17 cellular contexts compared by ENCODE assay signal in the genomic region with DNA sequence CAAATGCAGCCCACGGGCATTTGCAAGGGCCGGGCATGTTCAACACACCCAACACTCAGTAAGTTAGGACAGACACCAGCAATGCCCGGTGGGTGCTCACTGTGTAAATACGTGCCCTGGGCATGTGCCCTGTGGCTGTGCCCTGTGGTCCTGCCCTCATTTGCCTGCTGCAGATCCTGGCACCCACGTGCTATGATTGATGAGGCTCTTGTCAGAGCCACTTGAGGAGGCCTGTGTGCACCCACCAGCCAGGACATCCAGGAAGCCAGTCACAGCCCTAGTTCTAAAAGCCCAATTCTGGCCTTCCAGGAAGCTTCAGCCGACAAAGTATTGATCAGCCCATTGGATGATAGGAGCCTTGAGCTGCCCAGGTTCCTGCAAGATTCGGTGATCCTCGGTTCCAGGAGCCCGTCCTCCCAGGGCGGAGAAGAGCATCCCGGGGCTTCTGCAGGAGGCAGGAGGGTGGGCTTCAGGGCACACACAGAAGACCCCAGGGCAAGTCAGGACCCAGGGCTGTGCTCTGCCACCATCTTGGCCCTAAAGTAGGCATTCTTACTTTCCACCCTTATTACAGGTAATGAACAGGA.
DNase-seq lines count a peak whose midpoint lies in the region; ATAC-seq, FAIRE-seq and TF ChIP-seq lines count a peak whose summit lies in the region.
"Had no signal": no experiment of that assay in that cellular context is flagged by ENCODE, and none has a peak within 500 bp of the region (broad histone marks: within the 10 kb centered on the region; RNA-seq: fewer than 3 reads in every experiment).

No MANE protein-coding gene starts in this region.

- no peak for TF ChIP-seq RAD21 in HepG2 (CRISPR knock-in tag; IDR thresholded peaks at IDR 0.05)

- H3K9me3 ChIP-seq in HepG2 (ENCODE audit: low read length) = no peaks in the 10 kb centered on the region
- no peaks in the 10 kb centered on the region for H3K9me3 ChIP-seq in PC-9 (ENCODE audit: insufficient read depth, low read depth)
- H3K9me3 ChIP-seq: BE2C had no signal

- BruUV-seq in HepG2 (replicated peaks; lab: Mats Ljungman, UMichigan) (no TSS peak), PC-9 (replicated peaks; lab: Mats Ljungman, UMichigan) (no TSS peak)

- TF ChIP-seq CTCF in HepG2 (CRISPR knock-in tag; IDR thresholded peaks at IDR 0.05) (no peak), PC-9 (conservative IDR thresholded peaks at IDR 0.05) (no peak)

- peaks cover 7 to 16% of the 10 kb centered on the region in 2 experiments; a peak in 2 of 5 replicates for H3K27me3 ChIP-seq in HepG2 (ENCODE audit: control insufficient read depth in 1 of 2, insufficient read depth in 2 of 2, low read length in 2 of 2)
- no peaks in the 10 kb centered on the region for H3K27me3 ChIP-seq in PC-9 (ENCODE audit: insufficient read depth, low read depth)
- H3K27me3 ChIP-seq: BE2C had no signal

- H3K27ac ChIP-seq in HepG2 (ENCODE audit: extremely low read length, insufficient read depth, low read length) (no peak overlapping the region), PC-9 (no peak overlapping the region)

- H3K4me3 ChIP-seq in HepG2 (replicated peaks in 1 of 3; ENCODE audit: insufficient read depth in 1 of 3, low read depth in 2 of 3, low read length in 3 of 3) = no peak overlapping the region
- no peak overlapping the region for H3K4me3 ChIP-seq in PC-9

- ATAC-seq in HepG2 (no peak), HG03469 (IDR thresholded peaks at IDR 0.05; ENCODE audit: unreplicated experiment) (no peak)
- ATAC-seq: CD8-positive, alpha-beta T cell; SK-N-SH treated with all-trans-retinoic acid at 6 μM for 48 hours had no signal

- WGBS in HepG2 (ENCODE audit: low lambda C conversion rate) = 48% methylated on average over 7 of the region's 11 CpGs

- TF ChIP-seq EP300 in HepG2 (IDR thresholded peaks at IDR 0.05; ENCODE audit: low read depth in 2 of 2, low read length in 2 of 2) (no peak), HepG2 (CRISPR knock-in tag; IDR thresholded peaks at IDR 0.05; ENCODE audit: borderline replicate concordance) (no peak)

- CTCF ChIA-PET in HepG2 (lab: Yijun Ruan, JAX; ENCODE audit: low intra/inter-chr PET ratio, low total read pairs) = no interaction called here
- CTCF ChIA-PET in PC-9 (lab: Charles Lee) = no interaction called here

- no peaks in the 10 kb centered on the region for H3K79me2 ChIP-seq in HepG2 (ENCODE audit: insufficient read depth, low read length)
- no peaks in the 10 kb centered on the region for H3K79me2 ChIP-seq in PC-9 (ENCODE audit: low read depth)

- H2AFZ ChIP-seq in HepG2 (ENCODE audit: low read length) (no peak overlapping the region), PC-9 (no peak overlapping the region)

- POLR2A ChIA-PET in HepG2 (lab: Yijun Ruan, JAX) = no interaction called here
- POLR2A ChIA-PET in PC-9 (lab: Charles Lee; ENCODE audit: unreplicated experiment) = no interaction called here

- no peaks in the 10 kb centered on the region for H4K20me1 ChIP-seq in HepG2 (ENCODE audit: insufficient read depth, low read length)
- no peaks in the 10 kb centered on the region for H4K20me1 ChIP-seq in PC-9 (ENCODE audit: insufficient read depth)

- peak; percentile 36 for FAIRE-seq in HTR-8/SVneo (lab: Jason Lieb, UNC)
- no peak for FAIRE-seq in HepG2 (lab: Jason Lieb, UNC)
- FAIRE-seq: RCC 7860 had no signal

- no peak overlapping the region for H3K9ac ChIP-seq in HepG2 (ENCODE audit: insufficient read depth, low read depth, low read length)

- H3K4me2 ChIP-seq in HepG2 (ENCODE audit: low read depth, low read length) = no peak overlapping the region
- no peak overlapping the region for H3K4me2 ChIP-seq in PC-9

- no peak for DNase-seq in HTR-8/SVneo (ENCODE audit: insufficient read length, low spot score)
- DNase-seq in NCI-H69 (lab: John Stamatoyannopoulos, UW) = peak; percentile 18
- no peak for DNase-seq in HepG2 (ENCODE audit: low spot score)
- DNase-seq in posterior vena cava (ENCODE audit: low spot score) = peak; percentile 54
- DNase-seq in PC-9 = no peak
- no peak for DNase-seq in NCI-H2081 (lab: John Stamatoyannopoulos, UW)
- no peak for DNase-seq in DMS114 treated with DMSO at 0.1 percent for 48 hours (lab: John Stamatoyannopoulos, UW; ENCODE audit: unreplicated experiment)
- DNase-seq: CD8-positive, alpha-beta T cell; DMS79 treated with DMSO at 0.1 percent for 48 hours; MV-4-11; NCI-H1417; NCI-H187 treated with DMSO at 0.1 percent for 48 hours; SHP77 had no signal

- H3K9me2 ChIP-seq in PC-9 (ENCODE audit: insufficient read depth) = no peaks in the 10 kb centered on the region

- H3K36me3 ChIP-seq in HepG2 (replicated peaks in 1 of 2; ENCODE audit: control insufficient read depth in 1 of 2, insufficient read depth in 2 of 2, low read length in 2 of 2) (no peaks in the 10 kb centered on the region), PC-9 (ENCODE audit: low read depth) (no peaks in the 10 kb centered on the region)
- H3K36me3 ChIP-seq: BE2C had no signal

- TF ChIP-seq POLR2A in HepG2 (IDR thresholded peaks at IDR 0.05; ENCODE audit: insufficient read depth in 1 of 2, low read depth in 2 of 2, low read length in 2 of 2) = no peak

- peaks cover 5% of the 10 kb centered on the region for H3K4me1 ChIP-seq in HepG2 (ENCODE audit: insufficient read depth, low read length)
- peaks cover 10% of the 10 kb centered on the region for H3K4me1 ChIP-seq in PC-9 (replicated peaks; ENCODE audit: insufficient read depth)
- H3K4me1 ChIP-seq: BE2C had no signal

- in situ Hi-C loops in HepG2 (cut with HindIII; ENCODE audit: extremely low pct_ligation_motif_present, low pct_unique_long_range_greater_than_20kb) = loop anchor here (25.0 kb wide), 1 partner anchor 192 kb away; no protein-coding TSS in a partner anchor

- intact Hi-C loops in HepG2 (cut with micrococcal nuclease; ENCODE audit: unreplicated experiment) (no loop called here), posterior vena cava (cut with DNase I) (no loop called here), PC-9 (cut with micrococcal nuclease; ENCODE audit: unreplicated experiment) (no loop called here)

- H3F3A ChIP-seq in PC-9 (ENCODE audit: insufficient read depth, low read depth) = peaks cover 8% of the 10 kb centered on the region; the same call in 1 of the 2 replicates

TF ChIP-seq in HepG2, 621 proteins besides CTCF, POLR2A, EP300 and RAD21:
- TF ChIP-seq RFX1 (IDR thresholded peaks at IDR 0.05) (no peak), PHB2 (IDR thresholded peaks at IDR 0.05; ENCODE audit: partially characterized antibody) (no peak)
- TF ChIP-seq, protein P1, sequence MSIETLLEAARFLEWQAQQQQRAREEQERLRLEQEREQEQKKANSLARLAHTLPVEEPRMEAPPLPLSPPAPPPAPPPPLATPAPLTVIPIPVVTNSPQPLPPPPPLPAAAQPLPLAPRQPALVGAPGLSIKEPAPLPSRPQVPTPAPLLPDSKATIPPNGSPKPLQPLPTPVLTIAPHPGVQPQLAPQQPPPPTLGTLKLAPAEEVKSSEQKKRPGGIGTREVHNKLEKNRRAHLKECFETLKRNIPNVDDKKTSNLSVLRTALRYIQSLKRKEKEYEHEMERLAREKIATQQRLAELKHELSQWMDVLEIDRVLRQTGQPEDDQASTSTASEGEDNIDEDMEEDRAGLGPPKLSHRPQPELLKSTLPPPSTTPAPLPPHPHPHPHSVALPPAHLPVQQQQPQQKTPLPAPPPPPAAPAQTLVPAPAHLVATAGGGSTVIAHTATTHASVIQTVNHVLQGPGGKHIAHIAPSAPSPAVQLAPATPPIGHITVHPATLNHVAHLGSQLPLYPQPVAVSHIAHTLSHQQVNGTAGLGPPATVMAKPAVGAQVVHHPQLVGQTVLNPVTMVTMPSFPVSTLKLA (IDR thresholded peaks at IDR 0.05) = peak; percentile 17; the same call in 1 of the 2 replicates

Comparison
In these comparisons a context has a peak if more than half of its experiments do, and no peak if none do; other contexts are left out.
1. DNase-seq: peak in NCI-H69 (single experiment) and posterior vena cava (single experiment); none in HTR-8/SVneo (single experiment), HepG2 (single experiment), PC-9 (0 of 2), NCI-H2081 (0 of 2) and DMS114 treated with DMSO at 0.1 percent for 48 hours (single experiment).